31 cellular contexts compared by ENCODE assay signal in genomic region chr5:100683881-100684280, GRCh38.
"Had no signal": no experiment of that assay in that cellular context is flagged by ENCODE, and none has a peak within 500 bp of the region (broad histone marks: within the 10 kb centered on the region; RNA-seq: fewer than 3 reads in every experiment).

No MANE protein-coding gene starts in this region.

- ATAC-seq: activated CD8-positive, alpha-beta T cell treated with anti-CD3 and anti-CD28 coated beads for 36 hours; activated naive CD4-positive, alpha-beta T cell treated with anti-CD3 and anti-CD28 coated beads, Interleukin-2, amount 50 U/mL, for 72 hours; activated T-cell treated with anti-CD3 and anti-CD28 coated beads, Interleukin-2, amount 50 U/mL, for 4 hours; body of pancreas had no signal

- DNase-seq: activated CD4-positive, alpha-beta T cell treated with anti-CD3 and anti-CD28 coated beads for 1 hour; activated CD4-positive, alpha-beta T cell treated with anti-CD3 and anti-CD28 coated beads for 48 hours; activated CD4-positive, CD25-positive, alpha-beta regulatory T cell; activated CD8-positive, alpha-beta T cell treated with anti-CD3 and anti-CD28 coated beads for 36 hours; activated gamma-delta T cell treated with Interleukin-2 at 50 U/mL for 16 hours; activated naive CD4-positive, alpha-beta T cell treated with anti-CD3 and anti-CD28 coated beads for 36 hours; activated T-cell treated with anti-CD3 and anti-CD28 coated beads, Interleukin-2, amount 50 U/mL, for 4 hours; adrenal gland; body of pancreas; Kasumi-1; KG1; MM.1S; NCI-H1092 treated with DMSO at 0.1 percent for 48 hours; NCI-H1417; NCI-H187 treated with DMSO at 0.1 percent for 48 hours; NCI-H2081; NCI-H2171 treated with DMSO at 0.1 percent for 48 hours; NCI-H2227 treated with DMSO at 0.1 percent for 48 hours; NCI-H446; NCI-H510A treated with DMSO at 0.1 percent for 48 hours; NK-92 treated with Interleukin-12 subunit alpha and Interleukin-12 subunit beta, amount 100 ng/mL, for 24 hours; PC-9; Right ventricle myocardium superior; SW 1271; T-helper 1 cell; T-helper 2 cell; T-helper 9 cell; WERI-Rb-1 had no signal

- H3K27me3 Mint-ChIP-seq: activated CD8-positive, alpha-beta T cell treated with anti-CD3 and anti-CD28 coated beads for 36 hours had no signal

- H3K27ac Mint-ChIP-seq: activated CD8-positive, alpha-beta T cell treated with anti-CD3 and anti-CD28 coated beads for 36 hours; activated naive CD4-positive, alpha-beta T cell treated with anti-CD3 and anti-CD28 coated beads for 36 hours; activated naive CD4-positive, alpha-beta T cell treated with anti-CD3 and anti-CD28 coated beads, Interleukin-2, amount 50 U/mL, for 72 hours; activated T-helper 1 cell treated with anti-CD3 and anti-CD28 coated beads, Interleukin-12 subunit alpha, Interleukin-12 subunit beta, Interleukin-2, Interleukin-4 antibody, amounts not matched to agents 30 ng/mL and 10 ng/mL and 1 ng/mL, durations not matched to agents 14 hours and 24 hours and 36 hours had no signal

- H3K27me3 ChIP-seq: adrenal gland, body of pancreas, breast epithelium had no signal

- H3K4me1 ChIP-seq: adrenal gland, body of pancreas, breast epithelium had no signal

- H3K27ac ChIP-seq: adrenal gland, body of pancreas, breast epithelium, PC-9, WERI-Rb-1 had no signal

- H3K4me3 Mint-ChIP-seq: activated CD8-positive, alpha-beta T cell treated with anti-CD3 and anti-CD28 coated beads for 36 hours; activated naive CD4-positive, alpha-beta T cell treated with anti-CD3 and anti-CD28 coated beads for 36 hours; activated T-cell treated with anti-CD3 and anti-CD28 coated beads, Interleukin-2, amount 50 U/mL, for 4 hours; activated T-helper 1 cell treated with anti-CD3 and anti-CD28 coated beads, Interleukin-12 subunit alpha, Interleukin-12 subunit beta, Interleukin-2, Interleukin-4 antibody, amounts not matched to agents 30 ng/mL and 10 ng/mL and 1 ng/mL, durations not matched to agents 14 hours and 24 hours and 36 hours had no signal

- H3K4me3 ChIP-seq: adrenal gland, body of pancreas, breast epithelium, PC-9 had no signal

- H3K36me3 ChIP-seq: adrenal gland, breast epithelium, WERI-Rb-1 had no signal
